In genomic region chr7:98674461-98674860, GRCh38 we compare ENCODE assay signal across 23 cellular contexts. TPM values are rescaled to one million over a fixed set of nuclear protein-coding genes. Genes with fewer than 3 reads are reported as not detected.
DNase-seq lines count a peak whose midpoint lies in the region; ATAC-seq, FAIRE-seq and TF ChIP-seq lines count a peak whose summit lies in the region.
"Had no signal": no experiment of that assay in that cellular context is flagged by ENCODE, and none has a peak within 500 bp of the region (broad histone marks: within the 10 kb centered on the region; RNA-seq: fewer than 3 reads in every experiment).

No MANE protein-coding gene starts in this region.

- DNase-seq in DMS 273 (lab: John Stamatoyannopoulos, UW; ENCODE audit: unreplicated experiment) (peak; percentile 25), DMS 273 treated with DMSO at 0.1 percent for 48 hours (lab: John Stamatoyannopoulos, UW) (no peak), Calu3 (peak; percentile 1), RWPE1 (ENCODE audit: low spot score) (peak; percentile 38), urothelium cell line (ENCODE audit: low spot score) (peak; percentile 96), GF-D8 (lab: John Stamatoyannopoulos, UW) (no peak)
- DNase-seq: CD4-positive, CD25-positive, alpha-beta regulatory T cell; CD8-positive, alpha-beta memory T cell; COR-L47; DMS79 treated with DMSO at 0.1 percent for 48 hours; HFFc6; IMR-90 had no signal

- no peak overlapping the region for H3K4me3 Mint-ChIP-seq in Calu3 (ENCODE audit: low read depth, unreplicated experiment)
- H3K4me3 Mint-ChIP-seq: B cell; CD4-positive, CD25-positive, alpha-beta regulatory T cell; CD8-positive, alpha-beta memory T cell; GM23338; HFFc6 had no signal

- H3K27me3 Mint-ChIP-seq in Calu3 (ENCODE audit: unreplicated experiment), result peaks cover 28% of the 10 kb centered on the region
- H3K27me3 Mint-ChIP-seq: CD4-positive, CD25-positive, alpha-beta regulatory T cell had no signal

- H3K27ac ChIP-seq in RWPE1, result no peak overlapping the region
- H3K27ac ChIP-seq: 22Rv1; BLaER1 treated with 17β-estradiol and CSF1 and Interleukin-3, amounts not matched to agents 10 nM and 100 nM had no signal

- CTCF ChIA-PET in Calu3 (lab: Charles Lee), result interaction anchor here (0.5 kb wide), 1 partner anchor 642 kb away, joined by 3 read pairs; no protein-coding TSS in a partner anchor
- CTCF ChIA-PET in RWPE1 (lab: Yijun Ruan, JAX), result interaction anchor here (0.7 kb wide), 1 partner anchor 1885 kb away, joined by 3 read pairs; no protein-coding TSS in a partner anchor

- BruUV-seq in Calu3 (replicated peaks; lab: Mats Ljungman, UMichigan), result no TSS peak

- intact Hi-C loops in Calu3 (cut with micrococcal nuclease; ENCODE audit: unreplicated experiment), result no loop called here

- TF ChIP-seq CTCF in Calu3 (IDR thresholded peaks at IDR 0.05; ENCODE audit: unreplicated experiment) (no peak), RWPE1 (conservative IDR thresholded peaks at IDR 0.05; ENCODE audit: low read depth) (no peak)

- H3K36me3 Mint-ChIP-seq in Calu3 (ENCODE audit: insufficient read depth, unreplicated experiment), result no peaks in the 10 kb centered on the region
- H3K36me3 Mint-ChIP-seq: CD4-positive, CD25-positive, alpha-beta regulatory T cell; CD8-positive, alpha-beta memory T cell had no signal

- peak; percentile 95 for FAIRE-seq in urothelium cell line (lab: Jason Lieb, UNC)
- FAIRE-seq: D721Med, GM12878, H54, HTR-8/SVneo, K562 had no signal

- no peak overlapping the region for H3K27ac Mint-ChIP-seq in Calu3 (ENCODE audit: unreplicated experiment)
- H3K27ac Mint-ChIP-seq: B cell; CD4-positive, CD25-positive, alpha-beta regulatory T cell; CD8-positive, alpha-beta memory T cell; GM23338; HFFc6 had no signal

- POLR2A ChIA-PET in RWPE1 (lab: Yijun Ruan, JAX; ENCODE audit: low non-redundant PET), result no interaction called here

- H3K9me3 Mint-ChIP-seq in Calu3 (ENCODE audit: low read depth, unreplicated experiment), result no peaks in the 10 kb centered on the region

- no peak for ATAC-seq in HG03342 (IDR thresholded peaks at IDR 0.05; ENCODE audit: unreplicated experiment)
- ATAC-seq: GM12878, GM23338, HCT116, K562 had no signal

- H3K4me1 Mint-ChIP-seq in Calu3 (ENCODE audit: low read depth, unreplicated experiment), result no peaks in the 10 kb centered on the region
- H3K4me1 Mint-ChIP-seq: B cell; CD8-positive, alpha-beta memory T cell; GM23338 had no signal

RNA-seq across cellular contexts. Expression of gene NPTX2, which starts 57.4 kb away (rescaled TPM):
- not detected in 2 replicates for total RNA-seq in Calu3 (2022)
- total RNA-seq: B cell; CD4-positive, CD25-positive, alpha-beta regulatory T cell; CD8-positive, alpha-beta memory T cell; GM12878; HFFc6 had no signal

Comparison
In these comparisons a context has a peak if more than half of its experiments do, and no peak if none do; other contexts are left out.
1. DNase-seq: peak in DMS 273 (single experiment), Calu3 (single experiment), RWPE1 (single experiment) and urothelium cell line (single experiment); none in DMS 273 treated with DMSO at 0.1 percent for 48 hours (single experiment) and GF-D8 (single experiment).